ENCODE assay signal across 10 cellular contexts in genomic region chr6:16414205-16414604, GRCh38.
DNase-seq lines count a peak whose midpoint lies in the region; ATAC-seq lines count a peak whose summit lies in the region.
"Had no signal": no experiment of that assay in that cellular context is flagged by ENCODE, and none has a peak within 500 bp of the region (broad histone marks: within the 10 kb centered on the region; RNA-seq: fewer than 3 reads in every experiment).

No MANE protein-coding gene starts in this region.

- ATAC-seq in GM18511 (IDR thresholded peaks at IDR 0.05; ENCODE audit: unreplicated experiment) (peak; percentile 58), GM21717 (IDR thresholded peaks at IDR 0.05; ENCODE audit: unreplicated experiment) (peak; percentile 50), left cardiac atrium (peak; percentile 66 to 84)
- ATAC-seq: left lung had no signal

- intact Hi-C loops in left cardiac atrium (cut with DNase I) (loop anchor here in 1 of 2 donors (5.0 kb wide), 1 partner anchor 82 kb away; no protein-coding TSS in a partner anchor), posterior vena cava (cut with DNase I) (no loop called here)

- DNase-seq in NAMALWA (ENCODE audit: low spot score): peak; percentile 48
- no peak for DNase-seq in left cardiac atrium
- DNase-seq in posterior vena cava (ENCODE audit: low spot score): no peak
- no peak for DNase-seq in central memory CD4-positive, alpha-beta T cell
- DNase-seq in dedifferentiated amniotic fluid mesenchymal stem cell (ENCODE audit: extremely low spot score): no peak
- DNase-seq in NCI-H2196 treated with DMSO at 0.1 percent for 48 hours (lab: John Stamatoyannopoulos, UW; ENCODE audit: unreplicated experiment): no peak
- DNase-seq: adrenal gland, left lung had no signal
